10 cellular contexts compared by ENCODE assay signal in the genomic region with DNA sequence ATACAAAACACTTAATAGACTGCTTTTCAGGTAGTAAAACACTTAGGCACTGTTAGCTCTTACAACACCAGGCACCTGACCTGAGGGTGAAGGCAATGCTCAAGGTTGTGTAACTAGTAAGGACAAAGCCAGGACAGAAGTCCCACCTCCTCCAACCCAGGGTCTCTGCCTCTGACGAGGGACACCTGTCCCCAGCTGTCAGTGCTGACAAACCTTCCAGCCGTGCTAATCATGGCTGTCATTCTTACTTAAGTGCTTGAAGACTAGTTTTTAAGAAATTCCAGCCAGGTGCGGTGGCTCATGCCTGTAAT.
"Had no signal": no experiment of that assay in that cellular context is flagged by ENCODE, and none has a peak within 500 bp of the region (broad histone marks: within the 10 kb centered on the region; RNA-seq: fewer than 3 reads in every experiment).

No MANE protein-coding gene starts in this region.

- H3K36me3 ChIP-seq: esophagus squamous epithelium, neutrophil, pancreas, uterus had no signal

- H3K4me1 ChIP-seq: body of pancreas, pancreas, testis, uterus had no signal

- DNase-seq: activated B cell treated with CpG ODN at 0.5 μM for 24 hours; activated T-cell treated with anti-CD3 and anti-CD28 coated beads, Interleukin-2, amount 50 U/mL, for 24 hours; esophagus squamous epithelium; natural killer cell; testis; uterus had no signal

- H3K4me3 ChIP-seq: body of pancreas, esophagus squamous epithelium, pancreas, smooth muscle cell, testis, uterus had no signal

- H3K27me3 ChIP-seq: body of pancreas, esophagus squamous epithelium, neutrophil, pancreas, testis, uterus had no signal

- H3K4me2 ChIP-seq: smooth muscle cell had no signal

- H3K9me3 ChIP-seq: body of pancreas, esophagus squamous epithelium, neutrophil, pancreas, testis, uterus had no signal

- H3K27ac ChIP-seq: body of pancreas, esophagus squamous epithelium, neutrophil, pancreas, testis, uterus had no signal
